15 cellular contexts compared by ENCODE assay signal in the genomic region with DNA sequence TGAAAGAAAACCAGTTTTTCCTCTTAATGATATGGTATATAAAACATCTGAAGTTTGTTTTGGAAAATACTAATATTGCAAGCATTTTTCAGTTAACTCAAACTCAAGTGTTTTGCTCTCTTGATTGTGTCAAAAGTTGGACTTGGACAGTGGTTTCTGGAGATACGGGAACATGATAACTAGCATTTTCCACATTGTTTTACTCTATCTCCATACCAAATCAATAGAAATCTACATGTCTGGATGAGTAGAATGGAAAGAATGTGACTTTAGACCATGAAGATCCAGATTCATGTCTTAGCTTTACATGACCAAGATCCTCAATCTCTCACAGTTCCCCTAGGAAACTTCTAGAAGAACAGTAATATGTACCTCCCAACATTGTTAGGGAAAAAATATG. TPM values are rescaled to one million over a fixed set of nuclear protein-coding genes. Genes with fewer than 3 reads are reported as not detected.
DNase-seq lines count a peak whose midpoint lies in the region; ATAC-seq and TF ChIP-seq lines count a peak whose summit lies in the region.
"Had no signal": no experiment of that assay in that cellular context is flagged by ENCODE, and none has a peak within 500 bp of the region (broad histone marks: within the 10 kb centered on the region; RNA-seq: fewer than 3 reads in every experiment).

No MANE protein-coding gene starts in this region.

- DNase-seq in HFFc6 (peak; percentile 39), adipocyte (ENCODE audit: low read depth) (peak; percentile 57), iris pigment epithelial cell (ENCODE audit: low read depth) (peak; percentile 36), substantia nigra (lab: John Stamatoyannopoulos, UW) (no peak), COLO829 (ENCODE audit: low spot score) (no peak), foreskin melanocyte (no peak)
- DNase-seq: CD4-positive, CD25-positive, alpha-beta regulatory T cell; NCI-H1048; NCI-H146; NCI-H2081; NCI-H510A; NCI-H82 had no signal

- no peaks in the 10 kb centered on the region for H3K27me3 ChIP-seq in adipocyte (replicated peaks; ENCODE audit: control insufficient read depth, insufficient read depth, low read length)

- ATAC-seq in GM21515 (IDR thresholded peaks at IDR 0.05; ENCODE audit: unreplicated experiment) = no peak

- no peaks in the 10 kb centered on the region for H3K9me3 Mint-ChIP-seq in HFFc6
- H3K9me3 Mint-ChIP-seq: CD4-positive, CD25-positive, alpha-beta regulatory T cell had no signal

- no peak overlapping the region for H3K27ac ChIP-seq in substantia nigra (ENCODE audit: low read depth, low read length, poor library complexity, severe bottlenecking)
- H3K27ac ChIP-seq: KMS-11 had no signal

- no peaks in the 10 kb centered on the region for H3K27me3 Mint-ChIP-seq in HFFc6 (ENCODE audit: insufficient read depth)
- H3K27me3 Mint-ChIP-seq: B cell; CD4-positive, CD25-positive, alpha-beta regulatory T cell had no signal

- no peaks in the 10 kb centered on the region for H3K9me3 ChIP-seq in adipocyte (ENCODE audit: control insufficient read depth, low read length)

- peaks cover 21% of the 10 kb centered on the region for H3K4me1 ChIP-seq in adipocyte (ENCODE audit: control insufficient read depth, insufficient read depth, low read length)

- peaks cover 40% of the 10 kb centered on the region for H3K4me1 Mint-ChIP-seq in HFFc6 (ENCODE audit: low read depth)
- H3K4me1 Mint-ChIP-seq: B cell had no signal

- no peak for TF ChIP-seq CTCF in HFFc6 (IDR thresholded peaks at IDR 0.05)

- H3K9ac ChIP-seq in adipocyte (ENCODE audit: low read length) = no peak overlapping the region
- H3K9ac ChIP-seq: KMS-11 had no signal

- H3K36me3 Mint-ChIP-seq in HFFc6 (ENCODE audit: low read depth) = no peaks in the 10 kb centered on the region

- no peak overlapping the region for H3K4me3 ChIP-seq in adipocyte (ENCODE audit: low read length)

- H3K36me3 ChIP-seq in adipocyte (ENCODE audit: control insufficient read depth, insufficient read depth, low read length, severe bottlenecking) = no peaks in the 10 kb centered on the region

- peak overlapping the region; percentile 84 for H3K27ac Mint-ChIP-seq in HFFc6
- H3K27ac Mint-ChIP-seq: B cell; CD4-positive, CD25-positive, alpha-beta regulatory T cell had no signal

- peak overlapping the region; percentile 84 for H3K4me3 Mint-ChIP-seq in HFFc6
- H3K4me3 Mint-ChIP-seq: B cell; CD4-positive, CD25-positive, alpha-beta regulatory T cell had no signal

RNA-seq across cellular contexts. Expression of a gene that starts 22.2 kb away (rescaled TPM):
- 10 to 100 TPM; 12.7 to 14.9 (median 13.9) TPM for total RNA-seq in HFFc6 (2021; fragmentation: NEBNext Ultra II Directional; extraction: Animal tissue kit (Norgen Biotek cat#: 25700))

Comparison
In these comparisons a context has a peak if more than half of its experiments do, and no peak if none do; other contexts are left out.
1. DNase-seq: peak in HFFc6 (single experiment), adipocyte (single experiment) and iris pigment epithelial cell (single experiment); none in substantia nigra (0 of 49), COLO829 (single experiment) and foreskin melanocyte (single experiment).